In the genomic region with DNA sequence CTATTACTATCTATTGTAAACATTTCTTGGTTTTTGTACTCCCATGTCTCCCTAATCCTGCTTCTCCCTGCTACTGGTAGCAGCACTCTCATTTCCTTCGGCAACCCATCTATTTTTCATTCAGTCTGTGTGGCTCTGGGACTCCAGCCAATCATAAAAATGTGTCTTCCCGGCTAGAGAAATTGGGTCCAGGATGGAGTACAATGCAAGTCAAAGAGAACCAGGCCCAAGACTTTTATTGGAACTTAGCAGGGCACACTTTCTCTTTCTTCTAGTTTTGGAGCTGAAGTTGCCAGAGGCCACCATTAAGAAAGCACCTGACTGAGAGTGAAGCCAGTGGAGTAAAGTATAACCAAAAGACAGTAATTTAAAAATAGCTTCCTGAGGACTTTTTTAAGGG, we compare ENCODE assay signal across 1 cellular context.
TF ChIP-seq lines count a peak whose summit lies in the region.

No MANE protein-coding gene starts in this region.

TF ChIP-seq in SK-N-SH treated with all-trans-retinoic acid at 6 μM for 48 hours, 23 proteins besides CTCF, POLR2A, EP300 and RAD21 (continued from another document):
- TF ChIP-seq, protein P1, sequence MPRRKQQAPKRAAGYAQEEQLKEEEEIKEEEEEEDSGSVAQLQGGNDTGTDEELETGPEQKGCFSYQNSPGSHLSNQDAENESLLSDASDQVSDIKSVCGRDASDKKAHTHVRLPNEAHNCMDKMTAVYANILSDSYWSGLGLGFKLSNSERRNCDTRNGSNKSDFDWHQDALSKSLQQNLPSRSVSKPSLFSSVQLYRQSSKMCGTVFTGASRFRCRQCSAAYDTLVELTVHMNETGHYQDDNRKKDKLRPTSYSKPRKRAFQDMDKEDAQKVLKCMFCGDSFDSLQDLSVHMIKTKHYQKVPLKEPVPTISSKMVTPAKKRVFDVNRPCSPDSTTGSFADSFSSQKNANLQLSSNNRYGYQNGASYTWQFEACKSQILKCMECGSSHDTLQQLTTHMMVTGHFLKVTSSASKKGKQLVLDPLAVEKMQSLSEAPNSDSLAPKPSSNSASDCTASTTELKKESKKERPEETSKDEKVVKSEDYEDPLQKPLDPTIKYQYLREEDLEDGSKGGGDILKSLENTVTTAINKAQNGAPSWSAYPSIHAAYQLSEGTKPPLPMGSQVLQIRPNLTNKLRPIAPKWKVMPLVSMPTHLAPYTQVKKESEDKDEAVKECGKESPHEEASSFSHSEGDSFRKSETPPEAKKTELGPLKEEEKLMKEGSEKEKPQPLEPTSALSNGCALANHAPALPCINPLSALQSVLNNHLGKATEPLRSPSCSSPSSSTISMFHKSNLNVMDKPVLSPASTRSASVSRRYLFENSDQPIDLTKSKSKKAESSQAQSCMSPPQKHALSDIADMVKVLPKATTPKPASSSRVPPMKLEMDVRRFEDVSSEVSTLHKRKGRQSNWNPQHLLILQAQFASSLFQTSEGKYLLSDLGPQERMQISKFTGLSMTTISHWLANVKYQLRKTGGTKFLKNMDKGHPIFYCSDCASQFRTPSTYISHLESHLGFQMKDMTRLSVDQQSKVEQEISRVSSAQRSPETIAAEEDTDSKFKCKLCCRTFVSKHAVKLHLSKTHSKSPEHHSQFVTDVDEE (CRISPR knock-in tag; IDR thresholded peaks at IDR 0.05): no peak
- TF ChIP-seq GLIS3 (CRISPR knock-in tag; IDR thresholded peaks at IDR 0.05) (no peak), PPARA (CRISPR knock-in tag; IDR thresholded peaks at IDR 0.05; ENCODE audit: borderline replicate concordance) (no peak), ZNF70 (CRISPR knock-in tag; IDR thresholded peaks at IDR 0.05) (no peak), OSR1 (CRISPR knock-in tag; IDR thresholded peaks at IDR 0.05) (no peak), RARB (CRISPR knock-in tag; IDR thresholded peaks at IDR 0.05) (no peak), CSRNP3 (CRISPR knock-in tag; IDR thresholded peaks at IDR 0.05) (no peak), ZFP3 (CRISPR knock-in tag; IDR thresholded peaks at IDR 0.05) (no peak)
